2 cellular contexts compared by ENCODE assay signal in the genomic region with DNA sequence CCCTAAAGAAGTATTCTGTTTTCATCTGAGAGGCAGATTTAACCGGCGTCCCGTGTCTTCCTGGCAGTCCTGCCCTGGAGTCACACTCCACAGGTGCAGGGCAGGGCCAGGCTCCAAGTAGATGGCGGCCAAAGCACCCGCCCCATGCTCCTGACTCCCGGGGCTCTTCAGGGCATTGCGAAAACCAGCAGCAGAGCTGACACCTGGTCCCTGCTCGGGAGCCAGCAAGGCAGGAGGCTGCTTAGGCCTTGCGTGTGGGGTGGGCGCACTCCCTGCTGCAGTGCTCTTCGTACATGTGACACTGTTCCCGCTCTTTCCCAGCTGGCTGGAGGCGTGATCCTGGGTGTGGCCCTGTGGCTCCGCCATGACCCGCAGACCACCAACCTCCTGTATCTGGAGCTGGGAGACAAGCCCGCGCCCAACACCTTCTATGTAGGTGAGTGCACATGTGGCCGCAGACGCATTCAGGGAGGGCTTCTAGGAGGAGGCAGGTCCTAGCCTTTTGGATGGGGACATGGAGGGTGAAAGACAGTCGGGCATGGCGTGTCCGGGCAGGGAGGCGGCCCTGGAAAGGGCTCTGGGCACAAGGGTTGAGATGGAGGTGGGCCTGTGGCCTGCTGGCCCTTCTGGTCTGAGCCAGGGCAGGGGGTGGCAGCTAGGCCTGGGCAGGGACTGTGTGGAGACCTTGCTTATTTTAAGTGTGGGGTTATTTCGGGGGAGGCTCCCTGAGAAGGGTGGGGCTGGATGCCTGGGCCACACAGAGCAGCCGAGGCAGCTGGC.
TF ChIP-seq lines count a peak whose summit lies in the region.

No MANE protein-coding gene starts in this region.

TF ChIP-seq in liver, 16 proteins besides CTCF, POLR2A, EP300 and RAD21:
- TF ChIP-seq FOXA1 (IDR thresholded peaks at IDR 0.05) (no peak), GABPA (IDR thresholded peaks at IDR 0.05 in 1 of 2, conservative IDR thresholded peaks at IDR 0.05 in 1 of 2) (peak in 1 of 2 donors; percentile 12), RXRA (IDR thresholded peaks at IDR 0.05) (peak in 1 of 2 donors; percentile 34)

TF ChIP-seq in HepG2, 621 proteins besides CTCF, POLR2A, EP300 and RAD21:
- TF ChIP-seq PRMT3 (CRISPR knock-in tag; IDR thresholded peaks at IDR 0.05; ENCODE audit: borderline replicate concordance, low read depth) = no peak
- TF ChIP-seq, protein P1, sequence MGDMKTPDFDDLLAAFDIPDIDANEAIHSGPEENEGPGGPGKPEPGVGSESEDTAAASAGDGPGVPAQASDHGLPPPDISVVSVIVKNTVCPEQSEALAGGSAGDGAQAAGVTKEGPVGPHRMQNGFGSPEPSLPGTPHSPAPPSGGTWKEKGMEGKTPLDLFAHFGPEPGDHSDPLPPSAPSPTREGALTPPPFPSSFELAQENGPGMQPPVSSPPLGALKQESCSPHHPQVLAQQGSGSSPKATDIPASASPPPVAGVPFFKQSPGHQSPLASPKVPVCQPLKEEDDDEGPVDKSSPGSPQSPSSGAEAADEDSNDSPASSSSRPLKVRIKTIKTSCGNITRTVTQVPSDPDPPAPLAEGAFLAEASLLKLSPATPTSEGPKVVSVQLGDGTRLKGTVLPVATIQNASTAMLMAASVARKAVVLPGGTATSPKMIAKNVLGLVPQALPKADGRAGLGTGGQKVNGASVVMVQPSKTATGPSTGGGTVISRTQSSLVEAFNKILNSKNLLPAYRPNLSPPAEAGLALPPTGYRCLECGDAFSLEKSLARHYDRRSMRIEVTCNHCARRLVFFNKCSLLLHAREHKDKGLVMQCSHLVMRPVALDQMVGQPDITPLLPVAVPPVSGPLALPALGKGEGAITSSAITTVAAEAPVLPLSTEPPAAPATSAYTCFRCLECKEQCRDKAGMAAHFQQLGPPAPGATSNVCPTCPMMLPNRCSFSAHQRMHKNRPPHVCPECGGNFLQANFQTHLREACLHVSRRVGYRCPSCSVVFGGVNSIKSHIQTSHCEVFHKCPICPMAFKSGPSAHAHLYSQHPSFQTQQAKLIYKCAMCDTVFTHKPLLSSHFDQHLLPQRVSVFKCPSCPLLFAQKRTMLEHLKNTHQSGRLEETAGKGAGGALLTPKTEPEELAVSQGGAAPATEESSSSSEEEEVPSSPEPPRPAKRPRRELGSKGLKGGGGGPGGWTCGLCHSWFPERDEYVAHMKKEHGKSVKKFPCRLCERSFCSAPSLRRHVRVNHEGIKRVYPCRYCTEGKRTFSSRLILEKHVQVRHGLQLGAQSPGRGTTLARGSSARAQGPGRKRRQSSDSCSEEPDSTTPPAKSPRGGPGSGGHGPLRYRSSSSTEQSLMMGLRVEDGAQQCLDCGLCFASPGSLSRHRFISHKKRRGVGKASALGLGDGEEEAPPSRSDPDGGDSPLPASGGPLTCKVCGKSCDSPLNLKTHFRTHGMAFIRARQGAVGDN (CRISPR knock-in tag; IDR thresholded peaks at IDR 0.05) = no peak
- no peak for TF ChIP-seq ZNF878 (CRISPR knock-in tag; IDR thresholded peaks at IDR 0.05)
- no peak for TF ChIP-seq ZFP36L2 (CRISPR knock-in tag; IDR thresholded peaks at IDR 0.05)
- no peak for TF ChIP-seq TAF15 (IDR thresholded peaks at IDR 0.05; ENCODE audit: low read depth, low read length, poor library complexity, severe bottlenecking)
- TF ChIP-seq ZNF775 (CRISPR knock-in tag; IDR thresholded peaks at IDR 0.05; ENCODE audit: borderline replicate concordance) = no peak
- TF ChIP-seq ZNF326 (CRISPR knock-in tag; IDR thresholded peaks at IDR 0.05; ENCODE audit: borderline replicate concordance) = no peak
- no peak for TF ChIP-seq HMG20A (CRISPR knock-in tag; IDR thresholded peaks at IDR 0.05; ENCODE audit: borderline replicate concordance)
- no peak for TF ChIP-seq TRIM24 (CRISPR knock-in tag; IDR thresholded peaks at IDR 0.05)
- TF ChIP-seq HES4 (CRISPR knock-in tag; IDR thresholded peaks at IDR 0.05; ENCODE audit: borderline replicate concordance) = no peak
- no peak for TF ChIP-seq ZNF274 (CRISPR knock-in tag; IDR thresholded peaks at IDR 0.05)
- TF ChIP-seq, protein P2, sequence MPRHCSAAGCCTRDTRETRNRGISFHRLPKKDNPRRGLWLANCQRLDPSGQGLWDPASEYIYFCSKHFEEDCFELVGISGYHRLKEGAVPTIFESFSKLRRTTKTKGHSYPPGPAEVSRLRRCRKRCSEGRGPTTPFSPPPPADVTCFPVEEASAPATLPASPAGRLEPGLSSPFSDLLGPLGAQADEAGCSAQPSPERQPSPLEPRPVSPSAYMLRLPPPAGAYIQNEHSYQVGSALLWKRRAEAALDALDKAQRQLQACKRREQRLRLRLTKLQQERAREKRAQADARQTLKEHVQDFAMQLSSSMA (CRISPR knock-in tag; IDR thresholded peaks at IDR 0.05) = no peak
- TF ChIP-seq, protein P3, sequence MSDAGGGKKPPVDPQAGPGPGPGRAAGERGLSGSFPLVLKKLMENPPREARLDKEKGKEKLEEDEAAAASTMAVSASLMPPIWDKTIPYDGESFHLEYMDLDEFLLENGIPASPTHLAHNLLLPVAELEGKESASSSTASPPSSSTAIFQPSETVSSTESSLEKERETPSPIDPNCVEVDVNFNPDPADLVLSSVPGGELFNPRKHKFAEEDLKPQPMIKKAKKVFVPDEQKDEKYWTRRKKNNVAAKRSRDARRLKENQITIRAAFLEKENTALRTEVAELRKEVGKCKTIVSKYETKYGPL (CRISPR knock-in tag; IDR thresholded peaks at IDR 0.05) = no peak
